8 cellular contexts compared by ENCODE assay signal in the genomic region with DNA sequence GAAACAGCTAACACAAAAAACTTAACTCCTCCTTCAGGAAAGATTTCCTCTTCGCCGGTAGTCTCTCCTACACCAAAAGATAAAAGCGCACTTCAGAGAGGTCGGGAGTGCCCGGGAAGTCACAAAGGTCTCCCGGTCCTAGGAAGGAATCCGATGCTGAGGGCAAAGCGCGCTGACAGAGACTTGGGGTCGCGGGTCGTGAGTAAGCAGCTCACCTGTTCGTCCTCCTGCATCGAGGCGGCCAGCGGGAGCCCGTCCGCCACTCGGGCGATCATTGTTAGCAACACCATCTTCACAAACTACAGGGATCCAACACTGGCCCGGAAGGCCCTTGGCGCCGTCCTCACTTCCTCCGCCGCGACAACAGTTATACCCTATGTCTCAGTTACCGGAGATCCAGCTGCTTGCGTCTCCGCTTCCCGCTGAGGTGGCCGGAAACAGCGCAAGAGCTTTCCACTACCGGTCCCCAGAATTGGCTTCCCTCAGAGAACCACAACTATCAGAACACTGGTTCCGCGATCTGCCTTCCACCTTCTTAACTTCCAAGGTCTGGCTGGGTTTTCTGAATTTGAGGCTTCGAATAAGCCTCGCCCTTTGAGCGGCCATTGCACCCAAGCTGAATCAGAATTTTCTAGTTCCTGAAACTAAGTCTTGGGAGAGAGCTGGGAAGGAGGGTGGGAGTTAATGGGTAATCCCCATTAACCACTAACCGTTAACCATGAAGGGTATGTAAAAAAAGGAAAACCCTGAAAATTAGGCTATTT. TPM values are rescaled to one million over a fixed set of nuclear protein-coding genes. Genes with fewer than 3 reads are reported as not detected.
DNase-seq lines count a peak whose midpoint lies in the region; ATAC-seq and TF ChIP-seq lines count a peak whose summit lies in the region.

SEC22B (minus strand) TSS at position 429 of the 764 bp plus-strand sequence; CDS start at position 290, 139 bp downstream.

- ATAC-seq in stimulated activated naive CD8-positive, alpha-beta T cell treated with anti-CD3 and anti-CD28 coated beads, Interleukin-15, Interleukin-2, amounts not matched to agents 100 U/mL and 50 U/mL, for 24 hours, result peak; percentile 100

- no peak within 1 kb of the TSS for H3K23ac ChIP-seq in H9 (ENCODE audit: insufficient read length, low read depth, low read length)

- H3K14ac ChIP-seq in H9 (ENCODE audit: insufficient read depth, low read length), result peak within 1 kb of the TSS; percentile 74

- no peaks in the 10 kb centered on the region for H4K20me1 ChIP-seq in H9 (ENCODE audit: control insufficient read depth, insufficient read depth, insufficient read length)

- H3K23me2 ChIP-seq in H9 (ENCODE audit: insufficient read length, low read depth, low read length, poor library complexity, severe bottlenecking), result peaks cover 3% of the 10 kb centered on the region

- H2BK12ac ChIP-seq in H9 (ENCODE audit: insufficient read length, low read depth, low read length), result no peak within 1 kb of the TSS

- no peaks in the 10 kb centered on the region for H3K9me3 ChIP-seq in H9 (ENCODE audit: control insufficient read depth, low read depth, low read length)

- no peak within 1 kb of the TSS for H2BK5ac ChIP-seq in H9 (ENCODE audit: insufficient read length, low read length)

- peak within 1 kb of the TSS; percentile 29 for H3K4me2 ChIP-seq in H9 (ENCODE audit: insufficient read depth, insufficient read length, low read length)

- H2BK15ac ChIP-seq in H9 (ENCODE audit: low read depth, low read length), result no peak within 1 kb of the TSS

- no peak within 1 kb of the TSS for H3K4ac ChIP-seq in H9 (ENCODE audit: low read depth, low read length)

- H4K8ac ChIP-seq in H9 (replicated peaks; ENCODE audit: insufficient read length, low read depth, low read length), result peak within 1 kb of the TSS; percentile 15

- no peak within 1 kb of the TSS for H4K91ac ChIP-seq in H9 (ENCODE audit: insufficient read length, low read depth, low read length)

- H3K4me3 Mint-ChIP-seq in H9 (peak within 1 kb of the TSS; percentile 93 to 95), nephron (peak within 1 kb of the TSS; percentile 96 to 97 (median 96))

- no CpG with 5 or more reads among the region's 39 CpGs for WGBS in H9 (ENCODE audit: extremely low coverage, insufficient read length, low lambda C conversion rate)

- H3K27me3 Mint-ChIP-seq in H9 (ENCODE audit: low read depth), result no peaks in the 10 kb centered on the region
- H3K27me3 Mint-ChIP-seq in nephron (ENCODE audit: low read depth), result no peaks in the 10 kb centered on the region

- H3K27me3 ChIP-seq in H9 (ENCODE audit: insufficient read depth, low read length), result no peaks in the 10 kb centered on the region

- H3K18ac ChIP-seq in H9 (ENCODE audit: insufficient read length, low read depth, low read length), result peak within 1 kb of the TSS; percentile 24

- DNase-seq in ELR (ENCODE audit: low read depth) (peak; percentile 97), H9 (peak; percentile 95), M059J (ENCODE audit: low read depth) (peak; percentile 95), fibroblast of the aortic adventitia (ENCODE audit: low read depth) (peak; percentile 98)
- DNase-seq in activated T-helper 9 cell treated with anti-CD3 and anti-CD28 coated beads, Interleukin-2, amount 50 U/mL, for 16 hours (ENCODE audit: low read depth), result peak; percentile 76
- DNase-seq in stimulated activated naive CD8-positive, alpha-beta T cell treated with anti-CD3 and anti-CD28 coated beads, Interleukin-15, Interleukin-2, amounts not matched to agents 100 U/mL and 50 U/mL, for 24 hours, result peak; percentile 85

- peak; percentile 90 for TF ChIP-seq POLR2A in Raji (IDR thresholded peaks at IDR 0.05; ENCODE audit: insufficient read depth, low read depth, low read length)

- H3K4me3 ChIP-seq in fibroblast of the aortic adventitia (ENCODE audit: low read depth, low read length), result peak within 1 kb of the TSS; percentile 92

- peak within 1 kb of the TSS; percentile 54 for H3K27ac ChIP-seq in H9 (ENCODE audit: insufficient read length, low read depth, low read length)

- H2AFZ ChIP-seq in H9 (ENCODE audit: low read length), result peak within 1 kb of the TSS; percentile 93

- no peak within 1 kb of the TSS for H3K56ac ChIP-seq in H9 (ENCODE audit: insufficient read length, low read depth, low read length)

- TF ChIP-seq CTCF in H9 (conservative IDR thresholded peaks at IDR 0.05) (no peak), fibroblast of the aortic adventitia (IDR thresholded peaks at IDR 0.05; ENCODE audit: insufficient read depth, low read length) (no peak), nephron (IDR thresholded peaks at IDR 0.05; ENCODE audit: unreplicated experiment in 3 of 3) (no peak)

- no peaks in the 10 kb centered on the region for H3K79me2 ChIP-seq in H9 (ENCODE audit: insufficient read depth, low read length)

- no peak within 1 kb of the TSS for H3T11ph ChIP-seq in H9 (ENCODE audit: low read length)

- H3K79me1 ChIP-seq in H9 (ENCODE audit: insufficient read depth, low read depth, low read length, poor library complexity, severe bottlenecking), result no peaks in the 10 kb centered on the region

- peaks cover 0 to 3% (median 0%) of the 10 kb centered on the region in 3 experiments; a peak in 3 of 7 replicates for H3K36me3 Mint-ChIP-seq in H9 (ENCODE audit: insufficient read depth in 1 of 3, low read depth in 3 of 3)
- H3K36me3 Mint-ChIP-seq in nephron (ENCODE audit: low read depth), result no peaks in the 10 kb centered on the region

- H3K4me1 ChIP-seq in H9 (ENCODE audit: insufficient read depth, low read length), result peaks cover 3% of the 10 kb centered on the region; the same call in 1 of the 2 replicates

- H3K27ac Mint-ChIP-seq in H9 (peak within 1 kb of the TSS; percentile 97 to 99 (median 99)), nephron (peak within 1 kb of the TSS; percentile 98 to 99 (median 98))

- H3K4me1 Mint-ChIP-seq in H9 (peaks cover 13 to 16% of the 10 kb centered on the region in 2 experiments), nephron (peaks cover 23% of the 10 kb centered on the region)

- peak within 1 kb of the TSS; percentile 72 for H4K5ac ChIP-seq in H9 (ENCODE audit: insufficient read length, low read depth, low read length)

- H2AK5ac ChIP-seq in H9 (ENCODE audit: insufficient read length, low read length), result no peak within 1 kb of the TSS

- H3K9ac ChIP-seq in H9 (ENCODE audit: extremely low read depth, insufficient read length, low read length), result peak within 1 kb of the TSS; percentile 69

- H2BK20ac ChIP-seq in H9 (ENCODE audit: low read depth, low read length, poor library complexity, severe bottlenecking), result no peak within 1 kb of the TSS

- no peaks in the 10 kb centered on the region; a peak in 2 of 5 replicates for H3K9me3 Mint-ChIP-seq in H9
- no peaks in the 10 kb centered on the region for H3K9me3 Mint-ChIP-seq in nephron

- no peak within 1 kb of the TSS for H2BK120ac ChIP-seq in H9 (ENCODE audit: low read depth, low read length, poor library complexity, severe bottlenecking)

RNA-seq across cellular contexts. Expression of gene SEC22B, which starts in this region (rescaled TPM):
- 13.9 and 14.1 TPM in 2 replicates for total RNA-seq in H9 (2021)
- total RNA-seq in M059J (2014; rRNA removed; shearing (Covaris generic)), result 53.3 and 67.0 TPM in 2 replicates
- 23.5 and 70.3 TPM in 2 replicates for total RNA-seq in fibroblast of the aortic adventitia (ENCODE audit: low replicate concordance)

Comparison
In these comparisons a context has a peak if more than half of its experiments do, and no peak if none do; other contexts are left out.
1. Peak in every context shown above with its lines: DNase-seq, ATAC-seq, H3K4me3 ChIP-seq and H3K27ac ChIP-seq.